In genomic region chr3:22765679-22766078, GRCh38 we compare ENCODE assay signal across 28 cellular contexts.
"Had no signal": no experiment of that assay in that cellular context is flagged by ENCODE, and none has a peak within 500 bp of the region (broad histone marks: within the 10 kb centered on the region; RNA-seq: fewer than 3 reads in every experiment).

No MANE protein-coding gene starts in this region.

- H3K4me3 Mint-ChIP-seq: stimulated activated effector memory CD8-positive, alpha-beta T cell treated with anti-CD3 and anti-CD28 coated beads, Interleukin-12 subunit alpha, Interleukin-12 subunit beta, amount 100 ng/mL, for 72 hours; stimulated activated memory B cell treated with anti-CD40 and anti-IgM and Interleukin-4, amounts not matched to agents 10 μg/mL and 1 μg/mL and 100 μg/mL, for 72 hours; stimulated activated naive B cell treated with anti-CD40 and anti-IgM and Interleukin-4, amounts not matched to agents 10 μg/mL and 1 μg/mL and 100 μg/mL, for 72 hours; stimulated activated naive CD8-positive, alpha-beta T cell treated with anti-CD3 and anti-CD28 coated beads, Interleukin-15, amount 100 ng/mL, for 72 hours; stimulated activated naive CD8-positive, alpha-beta T cell treated with anti-CD3 and anti-CD28 coated beads, Interleukin-15, Interleukin-2, amounts not matched to agents 100 ng/mL and 50 ng/mL, for 24 hours; type B pancreatic cell had no signal

- DNase-seq: stimulated activated CD4-positive, alpha-beta T cell treated with anti-CD3 and anti-CD28 coated beads, Interleukin-2, amount 100 ng/mL, for 48 hours; stimulated activated CD4-positive, alpha-beta T cell treated with anti-CD3 and anti-CD28 coated beads, Interleukin-4, amount 100 ng/mL, for 1 hour; stimulated activated CD4-positive, alpha-beta T cell treated with anti-CD3 and anti-CD28 coated beads, Interleukin-4, amount 100 ng/mL, for 24 hours; stimulated activated CD4-positive, alpha-beta T cell treated with anti-CD3 and anti-CD28 coated beads, Interleukin-4, amount 100 ng/mL, for 4 hours; stimulated activated CD8-positive, alpha-beta memory T cell treated with anti-CD3 and anti-CD28 coated beads, Interleukin-4, amount 100 ng/mL, for 48 hours; stimulated activated naive B cell treated with anti-CD40 and anti-IgM and Interleukin-4, amounts not matched to agents 10 μg/mL and 1 μg/mL and 100 μg/mL, for 72 hours; stimulated activated naive CD4-positive, alpha-beta T cell; stimulated activated naive CD4-positive, alpha-beta T cell treated with Interleukin-2 at 50 U/mL for 16 hours; stimulated activated naive CD8-positive, alpha-beta T cell treated with anti-CD3 and anti-CD28 coated beads, Interleukin-15, amount 100 ng/mL, for 72 hours; stimulated activated naive CD8-positive, alpha-beta T cell treated with anti-CD3 and anti-CD28 coated beads, Interleukin-15, Interleukin-2, amounts not matched to agents 100 U/mL and 50 U/mL, for 24 hours; stomach; substantia nigra; testis; thyroid gland; tibial artery; transverse colon; upper lobe of left lung; upper lobe of right lung; uterus had no signal

- FAIRE-seq: urothelium cell line had no signal

- H3K36me3 Mint-ChIP-seq: stimulated activated effector memory CD8-positive, alpha-beta T cell treated with anti-CD3 and anti-CD28 coated beads, Interleukin-12 subunit alpha, Interleukin-12 subunit beta, amount 100 ng/mL, for 72 hours; stimulated activated memory B cell treated with anti-CD40 and anti-IgM and Interleukin-4, amounts not matched to agents 10 μg/mL and 1 μg/mL and 100 μg/mL, for 72 hours; stimulated activated naive B cell treated with anti-CD40 and anti-IgM and Interleukin-4, amounts not matched to agents 10 μg/mL and 1 μg/mL and 100 μg/mL, for 72 hours; type B pancreatic cell had no signal

- H3K27ac ChIP-seq: stomach, suprapubic skin, testis, thoracic aorta, thyroid gland, tibial artery, tibial nerve, transverse colon, upper lobe of left lung, upper lobe of right lung, uterus, vagina had no signal

- H3K4me1 Mint-ChIP-seq: stimulated activated effector memory CD8-positive, alpha-beta T cell treated with anti-CD3 and anti-CD28 coated beads, Interleukin-12 subunit alpha, Interleukin-12 subunit beta, amount 100 ng/mL, for 72 hours; stimulated activated memory B cell treated with anti-CD40 and anti-IgM and Interleukin-4, amounts not matched to agents 10 μg/mL and 1 μg/mL and 100 μg/mL, for 72 hours; stimulated activated naive B cell treated with anti-CD40 and anti-IgM and Interleukin-4, amounts not matched to agents 10 μg/mL and 1 μg/mL and 100 μg/mL, for 72 hours; stimulated activated naive CD8-positive, alpha-beta T cell treated with anti-CD3 and anti-CD28 coated beads, Interleukin-15, amount 100 ng/mL, for 72 hours had no signal

- H3K4me1 ChIP-seq: stomach, suprapubic skin, testis, thyroid gland, tibial artery, tibial nerve, transverse colon, upper lobe of left lung, upper lobe of right lung, uterus, vagina had no signal

- H3K27me3 Mint-ChIP-seq: stimulated activated memory B cell treated with anti-CD40 and anti-IgM and Interleukin-4, amounts not matched to agents 10 μg/mL and 1 μg/mL and 100 μg/mL, for 72 hours; stimulated activated naive CD8-positive, alpha-beta T cell treated with anti-CD3 and anti-CD28 coated beads, Interleukin-15, amount 100 ng/mL, for 72 hours; stimulated activated naive CD8-positive, alpha-beta T cell treated with anti-CD3 and anti-CD28 coated beads, Interleukin-15, Interleukin-2, amounts not matched to agents 100 ng/mL and 50 ng/mL, for 24 hours; type B pancreatic cell had no signal

- H3K4me3 ChIP-seq: stomach, suprapubic skin, testis, thoracic aorta, thyroid gland, tibial artery, tibial nerve, transverse colon, upper lobe of left lung, upper lobe of right lung, uterus, vagina had no signal

- H3K27me3 ChIP-seq: stomach, suprapubic skin, testis, thyroid gland, tibial artery, tibial nerve, transverse colon, upper lobe of left lung, upper lobe of right lung, uterus, vagina had no signal

- H3K27ac Mint-ChIP-seq: stimulated activated effector memory CD8-positive, alpha-beta T cell treated with anti-CD3 and anti-CD28 coated beads, Interleukin-12 subunit alpha, Interleukin-12 subunit beta, amount 100 ng/mL, for 72 hours; stimulated activated memory B cell treated with anti-CD40 and anti-IgM and Interleukin-4, amounts not matched to agents 10 μg/mL and 1 μg/mL and 100 μg/mL, for 72 hours; stimulated activated naive B cell treated with anti-CD40 and anti-IgM and Interleukin-4, amounts not matched to agents 10 μg/mL and 1 μg/mL and 100 μg/mL, for 72 hours; stimulated activated naive CD8-positive, alpha-beta T cell treated with anti-CD3 and anti-CD28 coated beads, Interleukin-15, amount 100 ng/mL, for 72 hours; stimulated activated naive CD8-positive, alpha-beta T cell treated with anti-CD3 and anti-CD28 coated beads, Interleukin-15, Interleukin-2, amounts not matched to agents 100 ng/mL and 50 ng/mL, for 24 hours; type B pancreatic cell had no signal

- H3K9me3 ChIP-seq: suprapubic skin, testis, thoracic aorta, thyroid gland, tibial artery, transverse colon, upper lobe of left lung, upper lobe of right lung, uterus, vagina had no signal

- ATAC-seq: stimulated activated effector memory CD8-positive, alpha-beta T cell treated with anti-CD3 and anti-CD28 coated beads, Interleukin-12 subunit alpha, Interleukin-12 subunit beta, amount 100 ng/mL, for 72 hours; stimulated activated memory B cell treated with anti-CD40 and anti-IgM and Interleukin-4, amounts not matched to agents 10 μg/mL and 1 μg/mL and 100 μg/mL, for 72 hours; stimulated activated naive B cell treated with anti-CD40 and anti-IgM and Interleukin-4, amounts not matched to agents 10 μg/mL and 1 μg/mL and 100 μg/mL, for 72 hours; stimulated activated naive CD8-positive, alpha-beta T cell treated with anti-CD3 and anti-CD28 coated beads, Interleukin-15, amount 100 ng/mL, for 72 hours; stimulated activated naive CD8-positive, alpha-beta T cell treated with anti-CD3 and anti-CD28 coated beads, Interleukin-15, Interleukin-2, amounts not matched to agents 100 U/mL and 50 U/mL, for 24 hours; upper lobe of right lung had no signal

- H3K36me3 ChIP-seq: stomach, suprapubic skin, thoracic aorta, thyroid gland, tibial artery, tibial nerve, transverse colon, upper lobe of left lung, upper lobe of right lung, uterus, vagina had no signal
